36 cellular contexts compared by ENCODE assay signal in the genomic region with DNA sequence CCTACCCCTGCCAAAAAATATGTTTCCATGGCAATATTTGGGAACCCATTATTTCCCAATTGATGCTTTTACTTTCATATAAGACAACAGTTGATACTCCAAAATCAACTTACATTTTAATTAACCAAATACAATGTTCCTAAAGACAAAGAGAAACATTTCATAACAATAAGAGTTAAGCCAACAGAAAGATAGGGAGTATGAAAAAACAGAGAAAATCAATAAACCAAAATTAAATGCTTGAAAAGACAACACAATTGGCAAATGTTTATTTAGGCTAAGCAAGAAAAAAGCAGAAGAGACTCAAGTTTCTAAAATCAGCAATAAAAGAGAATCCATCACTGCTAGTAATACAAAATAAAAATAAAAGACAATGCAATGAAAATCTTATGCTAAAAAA.
"Had no signal": no experiment of that assay in that cellular context is flagged by ENCODE, and none has a peak within 500 bp of the region (broad histone marks: within the 10 kb centered on the region; RNA-seq: fewer than 3 reads in every experiment).

No MANE protein-coding gene starts in this region.

- ATAC-seq: activated CD8-positive, alpha-beta T cell treated with anti-CD3 and anti-CD28 coated beads for 36 hours; activated T-cell treated with anti-CD3 and anti-CD28 coated beads, Interleukin-2, amount 50 U/mL, for 4 hours; activated T-cell treated with anti-CD3 and anti-CD28 coated beads, Interleukin-2, amount 50 U/mL, for 72 hours; activated T-helper 17 cell treated with anti-CD3 and anti-CD28 coated beads, Interleukin-2, amount 50 U/mL, for 72 hours had no signal

- H3K27me3 ChIP-seq: ascending aorta had no signal

- H3K36me3 Mint-ChIP-seq: activated CD4-positive, alpha-beta memory T cell treated with anti-CD3 and anti-CD28 coated beads for 36 hours; activated naive CD4-positive, alpha-beta T cell treated with anti-CD3 and anti-CD28 coated beads, Interleukin-2, amount 50 U/mL, for 24 hours; activated naive CD8-positive, alpha-beta T cell; brain had no signal

- H3K9me3 Mint-ChIP-seq: activated B cell treated with CpG ODN at 0.5 μM for 24 hours; activated CD4-positive, alpha-beta memory T cell treated with anti-CD3 and anti-CD28 coated beads for 36 hours; activated CD4-positive, alpha-beta T cell treated with anti-CD3 and anti-CD28 coated beads, Interleukin-2, amount 10 ng/mL, durations not matched to agents 24 days and 14 days; activated CD8-positive, alpha-beta T cell treated with anti-CD3 and anti-CD28 coated beads for 36 hours; activated naive CD4-positive, alpha-beta T cell treated with anti-CD3 and anti-CD28 coated beads for 36 hours; activated naive CD4-positive, alpha-beta T cell treated with anti-CD3 and anti-CD28 coated beads, Interleukin-2, amount 50 U/mL, for 24 hours; activated T-cell treated with anti-CD3 and anti-CD28 coated beads, Interleukin-2, amount 50 U/mL, for 4 hours; activated T-cell treated with anti-CD3 and anti-CD28 coated beads, Interleukin-2, amount 50 U/mL, for 72 hours; activated T-helper 1 cell treated with anti-CD3 and anti-CD28 coated beads, Interleukin-12 subunit alpha, Interleukin-12 subunit beta, Interleukin-2, Interleukin-4 antibody, amounts not matched to agents 30 ng/mL and 10 ng/mL and 1 ng/mL, durations not matched to agents 14 hours and 24 hours and 36 hours; activated T-helper 17 cell treated with anti-CD3 and anti-CD28 coated beads, Interleukin-2, amount 50 U/mL, for 72 hours; central memory CD8-positive, alpha-beta T cell; T-helper 1 cell treated with Interleukin-12 subunit alpha and Interleukin-12 subunit beta and Interleukin-4 antibody, amounts not matched to agents 30 μg/mL and 1 μg/mL, for 36 hours; T-helper 2 cell treated with Interferon-gamma antibody and Interleukin-4, amounts not matched to agents 5 μg/mL and 100 μg/mL, for 36 hours had no signal

- H3K36me3 ChIP-seq: ascending aorta, cardiac muscle cell had no signal

- H3K27ac Mint-ChIP-seq: activated B cell treated with CpG ODN at 0.5 μM for 24 hours; activated CD4-positive, alpha-beta memory T cell treated with anti-CD3 and anti-CD28 coated beads for 36 hours; activated CD4-positive, alpha-beta T cell treated with anti-CD3 and anti-CD28 coated beads, Interleukin-2, amount 10 ng/mL, durations not matched to agents 24 days and 14 days; activated CD8-positive, alpha-beta T cell treated with anti-CD3 and anti-CD28 coated beads for 36 hours; activated naive CD4-positive, alpha-beta T cell treated with anti-CD3 and anti-CD28 coated beads for 36 hours; activated naive CD4-positive, alpha-beta T cell treated with anti-CD3 and anti-CD28 coated beads, Interleukin-2, amount 50 U/mL, for 24 hours; activated naive CD8-positive, alpha-beta T cell; activated T-cell treated with anti-CD3 and anti-CD28 coated beads, Interleukin-2, amount 50 U/mL, for 72 hours; activated T-helper 1 cell treated with anti-CD3 and anti-CD28 coated beads, Interleukin-12 subunit alpha, Interleukin-12 subunit beta, Interleukin-2, Interleukin-4 antibody, amounts not matched to agents 30 ng/mL and 10 ng/mL and 1 ng/mL, durations not matched to agents 14 hours and 24 hours and 36 hours; activated T-helper 17 cell treated with anti-CD3 and anti-CD28 coated beads, Interleukin-2, amount 50 U/mL, for 72 hours; brain; T-helper 1 cell treated with Interleukin-12 subunit alpha and Interleukin-12 subunit beta and Interleukin-4 antibody, amounts not matched to agents 30 μg/mL and 1 μg/mL, for 36 hours; T-helper 2 cell treated with Interferon-gamma antibody and Interleukin-4, amounts not matched to agents 5 μg/mL and 100 μg/mL, for 36 hours had no signal

- DNase-seq: activated B cell treated with CpG ODN at 0.5 μM for 24 hours; activated CD4-positive, alpha-beta memory T cell treated with anti-CD3 and anti-CD28 coated beads for 36 hours; activated CD4-positive, alpha-beta T cell treated with anti-CD3 and anti-CD28 coated beads for 4 hours; activated CD4-positive, alpha-beta T cell treated with anti-CD3 and anti-CD28 coated beads, Interleukin-2, amount 10 ng/mL, durations not matched to agents 24 days and 14 days; activated CD4-positive, alpha-beta T cell treated with anti-CD3 and anti-CD28 coated beads, Interleukin-2, amount 50 U/mL, for 1 hour; activated CD4-positive, alpha-beta T cell treated with anti-CD3 and anti-CD28 coated beads, Interleukin-2, amount 50 U/mL, for 4 hours; activated CD4-positive, CD25-positive, alpha-beta regulatory T cell treated with anti-CD3 and anti-CD28 coated beads, Interleukin-2, amount 50 U/mL, for 72 hours; activated CD8-positive, alpha-beta memory T cell treated with anti-CD3 and anti-CD28 coated beads, Interleukin-2, amount 50 U/mL, for 4 hours; activated CD8-positive, alpha-beta T cell treated with anti-CD3 and anti-CD28 coated beads for 36 hours; activated effector memory CD4-positive, alpha-beta T cell treated with anti-CD3 and anti-CD28 coated beads, Interleukin-2, amount 50 U/mL, for 16 hours; activated gamma-delta T cell treated with Interleukin-2 at 50 U/mL for 16 hours; activated naive CD4-positive, alpha-beta T cell; activated naive CD4-positive, alpha-beta T cell treated with anti-CD3 and anti-CD28 coated beads for 36 hours; activated T-cell treated with anti-CD3 and anti-CD28 coated beads for 4 hours; activated T-cell treated with anti-CD3 and anti-CD28 coated beads, Interleukin-2, amount 50 U/mL, for 1 hour; activated T-cell treated with anti-CD3 and anti-CD28 coated beads, Interleukin-2, amount 50 U/mL, for 4 hours; activated T-cell treated with anti-CD3 and anti-CD28 coated beads, Interleukin-2, amount 50 U/mL, for 72 hours; amygdala; anterior cingulate cortex; caudate nucleus; cerebellar nuclear complex; T-helper 2 cell; T-helper 9 cell had no signal

- H3K27ac ChIP-seq: ascending aorta, cardiac muscle cell, VCaP had no signal

- H3K4me1 Mint-ChIP-seq: activated CD4-positive, alpha-beta T cell treated with anti-CD3 and anti-CD28 coated beads, Interleukin-2, amount 10 ng/mL, durations not matched to agents 24 days and 14 days; activated naive CD4-positive, alpha-beta T cell treated with anti-CD3 and anti-CD28 coated beads, Interleukin-2, amount 50 U/mL, for 24 hours; brain; central memory CD8-positive, alpha-beta T cell had no signal

- H3K27me3 Mint-ChIP-seq: activated B cell treated with CpG ODN at 0.5 μM for 24 hours had no signal

- H3K4me1 ChIP-seq: ascending aorta had no signal

- H3K9me3 ChIP-seq: ascending aorta had no signal

- FAIRE-seq: bronchial epithelial cell, TTC549 had no signal

- H3K4me3 ChIP-seq: ascending aorta, cardiac muscle cell had no signal

- H3K4me3 Mint-ChIP-seq: activated B cell treated with CpG ODN at 0.5 μM for 24 hours; activated CD4-positive, alpha-beta memory T cell treated with anti-CD3 and anti-CD28 coated beads for 36 hours; activated CD4-positive, alpha-beta T cell treated with anti-CD3 and anti-CD28 coated beads, Interleukin-2, amount 10 ng/mL, durations not matched to agents 24 days and 14 days; activated CD8-positive, alpha-beta T cell treated with anti-CD3 and anti-CD28 coated beads for 36 hours; activated naive CD4-positive, alpha-beta T cell treated with anti-CD3 and anti-CD28 coated beads for 36 hours; activated naive CD4-positive, alpha-beta T cell treated with anti-CD3 and anti-CD28 coated beads, Interleukin-2, amount 50 U/mL, for 24 hours; activated naive CD8-positive, alpha-beta T cell; activated T-cell treated with anti-CD3 and anti-CD28 coated beads, Interleukin-2, amount 50 U/mL, for 4 hours; activated T-cell treated with anti-CD3 and anti-CD28 coated beads, Interleukin-2, amount 50 U/mL, for 72 hours; activated T-helper 1 cell treated with anti-CD3 and anti-CD28 coated beads, Interleukin-12 subunit alpha, Interleukin-12 subunit beta, Interleukin-2, Interleukin-4 antibody, amounts not matched to agents 30 ng/mL and 10 ng/mL and 1 ng/mL, durations not matched to agents 14 hours and 24 hours and 36 hours; activated T-helper 17 cell treated with anti-CD3 and anti-CD28 coated beads, Interleukin-2, amount 50 U/mL, for 72 hours; brain; central memory CD8-positive, alpha-beta T cell; T-helper 1 cell treated with Interleukin-12 subunit alpha and Interleukin-12 subunit beta and Interleukin-4 antibody, amounts not matched to agents 30 μg/mL and 1 μg/mL, for 36 hours; T-helper 2 cell treated with Interferon-gamma antibody and Interleukin-4, amounts not matched to agents 5 μg/mL and 100 μg/mL, for 36 hours had no signal
